ENCODE assay signal across 20 cellular contexts in the genomic region with DNA sequence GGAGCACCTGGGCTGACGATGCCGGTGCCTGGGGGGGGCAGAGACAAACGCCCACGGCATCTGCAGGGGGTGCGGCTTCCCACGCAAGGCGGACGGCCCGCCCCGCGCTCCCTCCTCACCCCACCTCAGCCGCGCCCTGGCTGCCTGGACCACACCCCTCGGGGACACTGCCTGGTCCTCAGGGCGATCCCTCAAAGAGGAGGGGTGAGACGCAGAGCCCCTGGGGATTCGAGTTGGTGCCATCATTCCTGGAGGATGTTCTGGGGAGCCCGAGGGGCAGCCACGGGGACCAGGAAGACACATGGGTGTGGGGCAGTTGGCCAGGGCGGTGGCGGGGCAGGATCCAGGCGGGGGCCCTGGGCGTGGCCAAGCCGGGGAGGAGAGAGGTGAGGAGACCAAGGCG. TPM values are rescaled to one million over a fixed set of nuclear protein-coding genes. Genes with fewer than 3 reads are reported as not detected.
DNase-seq lines count a peak whose midpoint lies in the region; ATAC-seq and TF ChIP-seq lines count a peak whose summit lies in the region.
"Had no signal": no experiment of that assay in that cellular context is flagged by ENCODE, and none has a peak within 500 bp of the region (broad histone marks: within the 10 kb centered on the region; RNA-seq: fewer than 3 reads in every experiment).

No MANE protein-coding gene starts in this region.

- no peak overlapping the region for H3K9ac ChIP-seq in H9 (ENCODE audit: extremely low read depth, insufficient read length, low read length)

- no peaks in the 10 kb centered on the region for H3K27me3 ChIP-seq in H9 (ENCODE audit: insufficient read depth, low read length)
- H3K27me3 ChIP-seq: neutrophil, stomach had no signal

- H3K14ac ChIP-seq in H9 (ENCODE audit: insufficient read depth, low read length): no peak overlapping the region

- no peak overlapping the region for H2AK5ac ChIP-seq in H9 (ENCODE audit: insufficient read length, low read length)

- H3K79me1 ChIP-seq in H9 (ENCODE audit: insufficient read depth, low read depth, low read length, poor library complexity, severe bottlenecking): peaks cover 5% of the 10 kb centered on the region

- H4K8ac ChIP-seq in H9 (replicated peaks; ENCODE audit: insufficient read length, low read depth, low read length): no peak overlapping the region

- no peak overlapping the region for H4K5ac ChIP-seq in H9 (ENCODE audit: insufficient read length, low read depth, low read length)

- H2BK120ac ChIP-seq in H9 (ENCODE audit: low read depth, low read length, poor library complexity, severe bottlenecking): no peak overlapping the region

- ATAC-seq in Right ventricle myocardium inferior (no peak), Right ventricle myocardium superior (ENCODE audit: poor library complexity) (no peak)
- ATAC-seq: T-helper 17 cell had no signal

- H3K4me2 ChIP-seq in H9 (ENCODE audit: insufficient read depth, insufficient read length, low read length): no peak overlapping the region

- H3K27me3 Mint-ChIP-seq in H9 (ENCODE audit: low read depth): no peaks in the 10 kb centered on the region
- H3K27me3 Mint-ChIP-seq: activated naive CD8-positive, alpha-beta T cell treated with anti-CD3 and anti-CD28 coated beads for 36 hours; T-helper 17 cell; type B pancreatic cell had no signal

- no peak overlapping the region for H3K23ac ChIP-seq in H9 (ENCODE audit: insufficient read length, low read depth, low read length)

- no peak overlapping the region for H2BK20ac ChIP-seq in H9 (ENCODE audit: low read depth, low read length, poor library complexity, severe bottlenecking)

- H3K4me1 Mint-ChIP-seq in H9: peaks cover 0 to 2% of the 10 kb centered on the region in 2 experiments; a peak in 1 of 4 replicates

- no peak overlapping the region for H3K56ac ChIP-seq in H9 (ENCODE audit: insufficient read length, low read depth, low read length)

- no peaks in the 10 kb centered on the region for H4K20me1 ChIP-seq in H9 (ENCODE audit: control insufficient read depth, insufficient read depth, insufficient read length)

- intact Hi-C loops in Right ventricle myocardium inferior (cut with DNase I) (loop anchor here (5.0 kb wide), 1 partner anchor 33 kb away; no protein-coding TSS in a partner anchor), Right ventricle myocardium superior (cut with DNase I) (no loop called here), posterior vena cava (cut with DNase I) (no loop called here)

- H3K9me3 ChIP-seq in H9 (ENCODE audit: control insufficient read depth, low read depth, low read length): no peaks in the 10 kb centered on the region
- H3K9me3 ChIP-seq: neutrophil, stomach had no signal

- peaks cover 5% of the 10 kb centered on the region; the same call in 1 of the 2 replicates for H3K79me2 ChIP-seq in H9 (ENCODE audit: insufficient read depth, low read length)

- no peak overlapping the region for H3K4me3 Mint-ChIP-seq in H9
- H3K4me3 Mint-ChIP-seq: activated naive CD8-positive, alpha-beta T cell treated with anti-CD3 and anti-CD28 coated beads for 36 hours; T-helper 17 cell; type B pancreatic cell had no signal

- H3K27ac Mint-ChIP-seq in H9: no peak overlapping the region
- H3K27ac Mint-ChIP-seq: activated naive CD8-positive, alpha-beta T cell treated with anti-CD3 and anti-CD28 coated beads for 36 hours; activated T-helper 2 cell treated with anti-CD3 and anti-CD28 coated beads, Interferon-gamma antibody, Interleukin-2, Interleukin-4, amounts not matched to agents 10 μg/mL and 5 μg/mL and 100 μg/mL, durations not matched to agents 14 hours and 24 hours and 36 hours; T-helper 17 cell; type B pancreatic cell had no signal

- H3K4ac ChIP-seq in H9 (ENCODE audit: low read depth, low read length): no peak overlapping the region

- no peak for TF ChIP-seq CTCF in H9 (conservative IDR thresholded peaks at IDR 0.05)

- H2BK15ac ChIP-seq in H9 (ENCODE audit: low read depth, low read length): no peak overlapping the region

- H4K91ac ChIP-seq in H9 (ENCODE audit: insufficient read length, low read depth, low read length): no peak overlapping the region

- H2BK12ac ChIP-seq in H9 (ENCODE audit: insufficient read length, low read depth, low read length): no peak overlapping the region

- H2BK5ac ChIP-seq in H9 (ENCODE audit: insufficient read length, low read length): no peak overlapping the region

- H3K23me2 ChIP-seq in H9 (ENCODE audit: insufficient read length, low read depth, low read length, poor library complexity, severe bottlenecking): no peaks in the 10 kb centered on the region

- H3T11ph ChIP-seq in H9 (ENCODE audit: low read length): no peak overlapping the region

- no peak overlapping the region for H2AFZ ChIP-seq in H9 (ENCODE audit: low read length)

- WGBS in H9 (ENCODE audit: extremely low coverage, insufficient read length, low lambda C conversion rate): no CpG with 5 or more reads among the region's 25 CpGs

- no peaks in the 10 kb centered on the region for H3K9me3 Mint-ChIP-seq in H9
- H3K9me3 Mint-ChIP-seq: activated naive CD8-positive, alpha-beta T cell treated with anti-CD3 and anti-CD28 coated beads for 36 hours; activated T-helper 2 cell treated with anti-CD3 and anti-CD28 coated beads, Interferon-gamma antibody, Interleukin-2, Interleukin-4, amounts not matched to agents 10 μg/mL and 5 μg/mL and 100 μg/mL, durations not matched to agents 14 hours and 24 hours and 36 hours; type B pancreatic cell had no signal

- peaks cover 5 to 17% (median 11%) of the 10 kb centered on the region in 3 experiments; a peak in 6 of 7 replicates for H3K36me3 Mint-ChIP-seq in H9 (ENCODE audit: insufficient read depth in 1 of 3, low read depth in 3 of 3)
- H3K36me3 Mint-ChIP-seq: type B pancreatic cell had no signal

- peak; percentile 50 for DNase-seq in Right ventricle myocardium inferior (ENCODE audit: missing footprints)
- no peak for DNase-seq in Right ventricle myocardium superior
- DNase-seq in ecto neural progenitor cell (ENCODE audit: low spot score): peak; percentile 27
- DNase-seq in posterior vena cava (ENCODE audit: low spot score): peak; percentile 78
- DNase-seq in H9: no peak
- DNase-seq in glomerular visceral epithelial cell (ENCODE audit: extremely low spot score): no peak
- DNase-seq: activated CD4-positive, alpha-beta T cell treated with anti-CD3 and anti-CD28 coated beads for 48 hours; activated naive CD8-positive, alpha-beta T cell treated with anti-CD3 and anti-CD28 coated beads for 36 hours; hippocampal formation; mammary epithelial cell; MV-4-11; NCI-H2171; NCI-H524 treated with DMSO at 0.1 percent for 48 hours; stomach had no signal

- H3K4me1 ChIP-seq in H9 (ENCODE audit: insufficient read depth, low read length): no peaks in the 10 kb centered on the region

- H3K27ac ChIP-seq in H9 (ENCODE audit: insufficient read length, low read depth, low read length): no peak overlapping the region
- H3K27ac ChIP-seq: neutrophil, SK-N-MC, stomach had no signal

- H3K18ac ChIP-seq in H9 (ENCODE audit: insufficient read length, low read depth, low read length): no peak overlapping the region

RNA-seq across cellular contexts. Expression of gene IGFALS, which starts 3.9 kb away (rescaled TPM):
- total RNA-seq in Right ventricle myocardium inferior (not detected), Right ventricle myocardium superior (0.11 TPM), posterior vena cava (under 1 TPM in 1 of 2 donors, not detected in 1; 0.10 TPM), H9 (2021) (not detected in 2 replicates)
- total RNA-seq: activated naive CD8-positive, alpha-beta T cell treated with anti-CD3 and anti-CD28 coated beads for 36 hours; activated T-helper 2 cell treated with anti-CD3 and anti-CD28 coated beads, Interferon-gamma antibody, Interleukin-2, Interleukin-4, amounts not matched to agents 10 μg/mL and 5 μg/mL and 100 μg/mL, durations not matched to agents 14 hours and 24 hours and 36 hours; fibroblast of villous mesenchyme; mammary epithelial cell had no signal

RNA-seq across cellular contexts. Expression of gene NUBP2, which starts 6.9 kb away (rescaled TPM):
- total RNA-seq in Right ventricle myocardium inferior (37.9 TPM), Right ventricle myocardium superior (34.8 TPM), posterior vena cava (10 to 100 TPM; 30.4 to 30.9 TPM), H9 (2021) (67.7 and 69.4 TPM in 2 replicates)

RNA-seq across cellular contexts. Expression of gene SPSB3, which starts 7.3 kb away (rescaled TPM):
- total RNA-seq in Right ventricle myocardium inferior (36.1 TPM), Right ventricle myocardium superior (37.5 TPM), posterior vena cava (10 to 100 TPM; 21.7 to 26.7 TPM), H9 (2021) (19.9 and 20.0 TPM in 2 replicates)

RNA-seq across cellular contexts. Expression of gene MRPS34, which starts 16.7 kb away (rescaled TPM):
- total RNA-seq in Right ventricle myocardium inferior: 80.8 TPM
- total RNA-seq in Right ventricle myocardium superior: 91.8 TPM
- total RNA-seq in posterior vena cava: 10 to 100 TPM; 37.3 to 45.8 TPM
- 199 and 205 TPM in 2 replicates for total RNA-seq in H9 (2021)

RNA-seq across cellular contexts. Expression of gene EME2, which starts 17.0 kb away (rescaled TPM):
- 8.2 TPM for total RNA-seq in Right ventricle myocardium inferior
- total RNA-seq in Right ventricle myocardium superior: 7.1 TPM
- total RNA-seq in posterior vena cava: 10 to 100 TPM; 10.2 to 12.0 TPM
- 60.4 and 63.6 TPM in 2 replicates for total RNA-seq in H9 (2021)

Comparison
In these comparisons a context has a peak if more than half of its experiments do, and no peak if none do; other contexts are left out.
1. DNase-seq: peak in Right ventricle myocardium inferior (single experiment), ecto neural progenitor cell (single experiment) and posterior vena cava (single experiment); none in Right ventricle myocardium superior (single experiment), H9 (single experiment) and glomerular visceral epithelial cell (single experiment).